15 cellular contexts compared by ENCODE assay signal in genomic region chr15:28821434-28821833, GRCh38. TPM values are rescaled to one million over a fixed set of nuclear protein-coding genes. Genes with fewer than 3 reads are reported as not detected.
A peak's percentile ranks its signal among the peaks of the same experiment; 100 is the strongest.
DNase-seq lines count a peak whose midpoint lies in the region; ATAC-seq, FAIRE-seq and TF ChIP-seq lines count a peak whose summit lies in the region.
"Not testable (repeated sequence)": the region's sequence is repeated elsewhere in the genome, so short reads cannot be mapped to it uniquely, and the experiment has no call there.
"Had no signal": no experiment of that assay in that cellular context is flagged by ENCODE, and none has a peak within 500 bp of the region (broad histone marks: within the 10 kb centered on the region; RNA-seq: fewer than 3 reads in every experiment).

No MANE protein-coding gene starts in this region.

- FAIRE-seq in A549 (lab: Jason Lieb, UNC) = not testable (repeated sequence)

- TF ChIP-seq RAD21 in A549 (conservative IDR thresholded peaks at IDR 0.05 in 1 of 2, IDR thresholded peaks at IDR 0.05 in 1 of 2) = not testable (repeated sequence)

- H3K4me1 ChIP-seq in A549, heart left ventricle: not testable (repeated sequence)

- H3K36me3 ChIP-seq in heart left ventricle = not testable (repeated sequence)

- TF ChIP-seq CTCF in A549 (IDR thresholded peaks at IDR 0.05); VCaP (conservative IDR thresholded peaks at IDR 0.05); heart left ventricle (IDR thresholded peaks at IDR 0.05): not testable (repeated sequence)

- intact Hi-C loops in Right ventricle myocardium inferior (cut with DNase I); heart left ventricle (cut with DNase I); left ventricle myocardium superior (cut with micrococcal nuclease): not testable (repeated sequence)

- CTCF ChIA-PET in A549 (lab: Yijun Ruan, JAX) = not testable (repeated sequence)

- POLR2A ChIA-PET in A549 (lab: Yijun Ruan, JAX) = not testable (repeated sequence)

- not testable (repeated sequence) for H3K27me3 ChIP-seq in heart left ventricle

- TF ChIP-seq POLR2A in A549 (IDR thresholded peaks at IDR 0.05; ENCODE audit: low read length); heart left ventricle (IDR thresholded peaks at IDR 0.05): not testable (repeated sequence)

- not testable (repeated sequence) for H3K4me3 ChIP-seq in A549, heart left ventricle

- H3K4me2 ChIP-seq in A549 = not testable (repeated sequence)

- not testable (repeated sequence) for DNase-seq in A549 (ENCODE audit: low read depth in 1 of 2, low spot score in 1 of 2); Right ventricle myocardium inferior (ENCODE audit: missing footprints); heart left ventricle; left ventricle myocardium superior

- not testable (repeated sequence) for H3K27ac ChIP-seq in A549
- H3K27ac ChIP-seq in VCaP (peak overlapping the region; percentile 67), heart left ventricle (peak overlapping the region in 1 of 12 donors; percentile 7)

- WGBS in A549 (ENCODE audit: missing lambda C conversion rate) = 90% methylated on average over 2 of the region's 2 CpGs
- 40 to 56% (median 51%) methylated on average over 2 of the region's 2 CpGs for WGBS in heart left ventricle, 4 donors

- not testable (repeated sequence) for H3K9me3 ChIP-seq in A549, heart left ventricle

- ATAC-seq in A549 = not testable (repeated sequence)
- ATAC-seq in Right ventricle myocardium inferior (peak; percentile 80), heart left ventricle (peak in 3 of 4 donors; percentile 67 to 80 (median 69)), left ventricle myocardium superior (peak; percentile 81)

- not testable (repeated sequence) for TF ChIP-seq EP300 in A549 (IDR thresholded peaks at IDR 0.05)

TF ChIP-seq in A549, 52 proteins besides CTCF, POLR2A, EP300 and RAD21:
- peak; percentile 71 for TF ChIP-seq MAFK (IDR thresholded peaks at IDR 0.05; ENCODE audit: partially characterized antibody)

RNA-seq across cellular contexts. Expression of gene GOLGA6L7, which starts 27.0 kb away (rescaled TPM):
- not detected in 2 replicates for polyA plus RNA-seq in A549 (2011; rRNA removed)
- not detected in 2 replicates for polyA plus RNA-seq in A549 (2012; cell fraction: cytosol; rRNA removed)
- not detected in 2 replicates for polyA plus RNA-seq in A549 (2012; cell fraction: nucleus; rRNA removed)
- not detected in 3 replicates for polyA plus RNA-seq in A549 (2017; fragmentation: RNase III; extraction: RNeasy Plus Mini Kit Qiagen cat#74134 plus additional on column Dnase treatment)
- polyA minus RNA-seq in A549 (2011; rRNA and poly(A)+ RNA removed) = not detected in 2 replicates
- total RNA-seq in Right ventricle myocardium inferior = not detected
- total RNA-seq in heart left ventricle = not detected
- polyA plus RNA-seq in heart left ventricle = not detected
- total RNA-seq in left ventricle myocardium superior = not detected
- total RNA-seq: A172; A673; CD4-positive, alpha-beta memory T cell; CD4-positive, CD25-positive, alpha-beta regulatory T cell; CD8-positive, alpha-beta memory T cell; Daoy; G401; GM12878 had no signal
- polyA plus RNA-seq: AG04450; CD14-positive monocyte; CD4-positive, alpha-beta memory T cell; CD4-positive, CD25-positive, alpha-beta regulatory T cell; CD8-positive, alpha-beta memory T cell; GM12878 had no signal
